ENCODE assay signal across 8 cellular contexts in genomic region chr17:34252138-34252889, GRCh38. TPM values are rescaled to one million over a fixed set of nuclear protein-coding genes. Genes with fewer than 3 reads are reported as not detected.
DNase-seq lines count a peak whose midpoint lies in the region; ATAC-seq and TF ChIP-seq lines count a peak whose summit lies in the region.

No MANE protein-coding gene starts in this region.

- 61 to 74% methylated on average over 5 to 7 of the region's 10 CpGs for WGBS in mesodermal cell (ENCODE audit: insufficient coverage in 2 of 2), 2 experiments

- ATAC-seq in activated T-cell treated with anti-CD3 and anti-CD28 coated beads, Interleukin-2, amount 50 U/mL, for 4 hours: no peak

- H3K4me1 ChIP-seq in duodenal mucosa (ENCODE audit: control insufficient read depth in 1 of 2, insufficient read depth in 2 of 2, low read length in 2 of 2): peaks cover 47 to 67% of the 10 kb centered on the region in 2 donors
- peaks cover 56% of the 10 kb centered on the region for H3K4me1 ChIP-seq in mesodermal cell (ENCODE audit: control insufficient read depth, insufficient read depth, low read length, poor library complexity, severe bottlenecking)
- H3K4me1 ChIP-seq in vagina: peaks cover 84% of the 10 kb centered on the region

- in situ Hi-C loops in G401 (cut with HindIII; ENCODE audit: low sequenced_read_pairs): no loop called here

- H3K36me3 ChIP-seq in duodenal mucosa (ENCODE audit: control insufficient read depth in 1 of 2, insufficient read depth in 2 of 2, low read length in 2 of 2): no peaks in the 10 kb centered on the region
- no peaks in the 10 kb centered on the region for H3K36me3 ChIP-seq in mesodermal cell (ENCODE audit: control insufficient read depth, insufficient read depth, low read length)
- H3K36me3 ChIP-seq in vagina: no peaks in the 10 kb centered on the region

- H3K36me3 Mint-ChIP-seq in glutamatergic neuron (ENCODE audit: unreplicated experiment): no peaks in the 10 kb centered on the region
- H3K36me3 Mint-ChIP-seq in activated T-cell treated with anti-CD3 and anti-CD28 coated beads, Interleukin-2, amount 50 U/mL, for 4 hours (ENCODE audit: insufficient read depth): no peaks in the 10 kb centered on the region

- TF ChIP-seq CTCF in vagina (IDR thresholded peaks at IDR 0.05) (no peak), glutamatergic neuron (IDR thresholded peaks at IDR 0.05; ENCODE audit: partially characterized antibody, unreplicated experiment) (no peak)

- H3K4me1 Mint-ChIP-seq in glutamatergic neuron (ENCODE audit: low read depth, unreplicated experiment): peaks cover 7% of the 10 kb centered on the region
- H3K4me1 Mint-ChIP-seq in activated T-cell treated with anti-CD3 and anti-CD28 coated beads, Interleukin-2, amount 50 U/mL, for 4 hours (ENCODE audit: low read depth): no peaks in the 10 kb centered on the region

- no peak overlapping the region for H3K27ac Mint-ChIP-seq in glutamatergic neuron (ENCODE audit: unreplicated experiment)

- no peaks in the 10 kb centered on the region for H3K9me3 Mint-ChIP-seq in glutamatergic neuron (ENCODE audit: unreplicated experiment)
- no peaks in the 10 kb centered on the region for H3K9me3 Mint-ChIP-seq in activated T-cell treated with anti-CD3 and anti-CD28 coated beads, Interleukin-2, amount 50 U/mL, for 4 hours

- peaks cover 2% of the 10 kb centered on the region for H3K27me3 Mint-ChIP-seq in glutamatergic neuron (ENCODE audit: unreplicated experiment)
- peaks cover 32% of the 10 kb centered on the region for H3K27me3 Mint-ChIP-seq in activated T-cell treated with anti-CD3 and anti-CD28 coated beads, Interleukin-2, amount 50 U/mL, for 4 hours (ENCODE audit: low read depth)

- H3K27me3 ChIP-seq in duodenal mucosa (ENCODE audit: control insufficient read depth in 1 of 2, insufficient read depth in 2 of 2, low read length in 2 of 2) (no peaks in the 10 kb centered on the region), vagina (no peaks in the 10 kb centered on the region)

- no peaks in the 10 kb centered on the region for H3K9me3 ChIP-seq in duodenal mucosa (ENCODE audit: control insufficient read depth in 1 of 2, low read length in 2 of 2)
- H3K9me3 ChIP-seq in mesodermal cell (ENCODE audit: control insufficient read depth, low read length): no peaks in the 10 kb centered on the region
- no peaks in the 10 kb centered on the region for H3K9me3 ChIP-seq in vagina

- H3K4me3 Mint-ChIP-seq in glutamatergic neuron (ENCODE audit: unreplicated experiment): no peak overlapping the region
- H3K4me3 Mint-ChIP-seq in activated T-cell treated with anti-CD3 and anti-CD28 coated beads, Interleukin-2, amount 50 U/mL, for 4 hours: no peak overlapping the region

- peak overlapping the region; percentile 53 for H3K27ac ChIP-seq in duodenal mucosa (ENCODE audit: low read depth, low read length)
- H3K27ac ChIP-seq in mesodermal cell (ENCODE audit: low read depth, low read length, severe bottlenecking): peak overlapping the region; percentile 90
- peak overlapping the region; percentile 84 for H3K27ac ChIP-seq in vagina

- intact Hi-C loops in vagina (cut with DNase I): no loop called here

- DNase-seq in G401 (ENCODE audit: low spot score): peak; percentile 65
- peak; percentile 29 for DNase-seq in NCI-H69 (lab: John Stamatoyannopoulos, UW)
- DNase-seq in vagina (ENCODE audit: extremely low spot score in 2 of 2): peak in 1 of 2 donors; percentile 95
- no peak for DNase-seq in SHP77 treated with DMSO at 0.1 percent for 48 hours (lab: John Stamatoyannopoulos, UW)
- no peak for DNase-seq in glutamatergic neuron
- no peak for DNase-seq in activated T-cell treated with anti-CD3 and anti-CD28 coated beads, Interleukin-2, amount 50 U/mL, for 4 hours

- no peak overlapping the region for H3K9ac ChIP-seq in duodenal mucosa (ENCODE audit: low read depth in 1 of 2, low read length in 2 of 2)

- no peak for TF ChIP-seq POLR2A in vagina (IDR thresholded peaks at IDR 0.05)

- no peak overlapping the region for H3K4me3 ChIP-seq in duodenal mucosa (ENCODE audit: low read depth in 1 of 2, low read length in 2 of 2)
- H3K4me3 ChIP-seq in mesodermal cell (ENCODE audit: extremely low read depth, insufficient read depth, low read length, poor library complexity, severe bottlenecking): no peak overlapping the region
- no peak overlapping the region for H3K4me3 ChIP-seq in vagina

RNA-seq across cellular contexts. Expression of gene CCL2, which starts 2.8 kb away (rescaled TPM):
- total RNA-seq in G401 (2014; rRNA removed; shearing (Covaris generic)): not detected in 2 replicates
- polyA plus RNA-seq in mesodermal cell (2013, experiment 1 of 2): 106 TPM
- polyA plus RNA-seq in mesodermal cell (2013, experiment 2 of 2): 82.2 TPM
- 15.2 TPM for total RNA-seq in vagina
- total RNA-seq in glutamatergic neuron (ENCODE audit: unreplicated experiment): not detected
- total RNA-seq in activated T-cell treated with anti-CD3 and anti-CD28 coated beads, Interleukin-2, amount 50 U/mL, for 4 hours: 1 to 10 TPM in 2 of 3 donors, under 1 TPM in 1; 0.37 to 3.1 (median 1.3) TPM

RNA-seq across cellular contexts. Expression of gene CCL7, which starts 17.7 kb away (rescaled TPM):
- not detected in 2 replicates for total RNA-seq in G401 (2014; rRNA removed; shearing (Covaris generic))
- polyA plus RNA-seq in mesodermal cell (2013, experiment 1 of 2): 5.0 TPM
- polyA plus RNA-seq in mesodermal cell (2013, experiment 2 of 2): 3.8 TPM
- total RNA-seq in vagina (not detected), glutamatergic neuron (ENCODE audit: unreplicated experiment) (not detected)
- not detected for total RNA-seq in activated T-cell treated with anti-CD3 and anti-CD28 coated beads, Interleukin-2, amount 50 U/mL, for 4 hours

RNA-seq across cellular contexts. Expression of gene CCL11, which starts 33.2 kb away (rescaled TPM):
- total RNA-seq in G401 (2014; rRNA removed; shearing (Covaris generic)): not detected in 2 replicates
- polyA plus RNA-seq in mesodermal cell (2013, experiment 1 of 2): not detected
- polyA plus RNA-seq in mesodermal cell (2013, experiment 2 of 2): not detected
- total RNA-seq in vagina (1.2 TPM), glutamatergic neuron (ENCODE audit: unreplicated experiment) (not detected)
- total RNA-seq in activated T-cell treated with anti-CD3 and anti-CD28 coated beads, Interleukin-2, amount 50 U/mL, for 4 hours: not detected

Comparison
In these comparisons a context has a peak if more than half of its experiments do, and no peak if none do; other contexts are left out.
1. DNase-seq: peak in G401 (single experiment) and NCI-H69 (single experiment); none in SHP77 treated with DMSO at 0.1 percent for 48 hours (single experiment), glutamatergic neuron (single experiment) and activated T-cell treated with anti-CD3 and anti-CD28 coated beads, Interleukin-2, amount 50 U/mL, for 4 hours (single experiment).
2. Peak in every context shown above with its lines, with median percentiles within 50 percentile points of each other: H3K27ac ChIP-seq.